In the genomic region with DNA sequence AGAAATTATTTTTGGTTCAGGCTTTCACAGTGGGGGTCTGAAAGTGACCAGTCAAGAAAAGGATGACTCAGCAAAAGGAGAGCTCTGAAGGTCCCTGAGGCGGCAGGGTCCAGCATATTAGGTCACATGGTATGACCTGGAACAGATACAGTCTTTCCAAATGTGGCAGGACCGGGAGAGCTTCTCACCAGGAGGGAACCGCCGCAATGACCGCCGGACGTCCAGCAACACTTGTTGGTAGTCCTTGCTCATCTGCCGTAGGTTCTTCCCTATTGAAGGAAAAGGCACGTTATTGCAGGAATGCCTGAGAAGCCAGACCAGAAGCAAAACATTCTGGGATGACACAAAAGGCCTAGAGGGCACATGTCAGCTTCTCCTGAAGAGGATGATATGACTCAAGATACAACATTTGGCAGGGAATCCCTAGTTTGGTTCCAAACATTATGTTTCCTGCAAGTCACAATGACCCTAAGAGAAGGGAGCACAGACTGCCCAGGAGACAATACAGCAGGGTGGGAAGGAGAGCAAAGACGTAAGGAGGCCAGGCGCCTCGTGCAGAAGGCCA, we compare ENCODE assay signal across 12 cellular contexts. TPM values are rescaled to one million over a fixed set of nuclear protein-coding genes. Genes with fewer than 3 reads are reported as not detected.
DNase-seq lines count a peak whose midpoint lies in the region; ATAC-seq, FAIRE-seq and TF ChIP-seq lines count a peak whose summit lies in the region.
"Had no signal": no experiment of that assay in that cellular context is flagged by ENCODE, and none has a peak within 500 bp of the region (broad histone marks: within the 10 kb centered on the region; RNA-seq: fewer than 3 reads in every experiment).

No MANE protein-coding gene starts in this region.

- no peak for TF ChIP-seq CTCF in bronchial epithelial cell (IDR thresholded peaks at IDR 0.05; ENCODE audit: insufficient read depth, low read length, severe bottlenecking)

- no peak overlapping the region for H3K4me3 ChIP-seq in bronchial epithelial cell (ENCODE audit: low read depth, low read length)
- H3K4me3 ChIP-seq: mucosa of descending colon, skin epidermis had no signal

- intact Hi-C loops in left cardiac atrium (cut with DNase I): no loop called here

- peaks cover 21% of the 10 kb centered on the region for H3K36me3 ChIP-seq in bronchial epithelial cell (ENCODE audit: control insufficient read depth, insufficient read depth, low read length)

- peak; percentile 62 for DNase-seq in LHCN-M2 (ENCODE audit: low read depth)
- peak; percentile 10 for DNase-seq in bronchial epithelial cell (ENCODE audit: low read depth)
- no peak for DNase-seq in left cardiac atrium
- DNase-seq in smooth muscle cell of the brain vasculature (ENCODE audit: low read depth, low spot score): peak; percentile 43
- no peak for DNase-seq in COLO668 (lab: John Stamatoyannopoulos, UW; ENCODE audit: unreplicated experiment)
- DNase-seq in NCI-H187 (lab: John Stamatoyannopoulos, UW): no peak
- no peak for DNase-seq in NK-92 (lab: John Stamatoyannopoulos, UW; ENCODE audit: unreplicated experiment)
- DNase-seq: hippocampal formation, mucosa of descending colon, NCI-H2081 had no signal

- H3K27me3 ChIP-seq in bronchial epithelial cell (ENCODE audit: control insufficient read depth, insufficient read depth, low read length): no peaks in the 10 kb centered on the region

- no peak for FAIRE-seq in bronchial epithelial cell (lab: Jason Lieb, UNC)

- ATAC-seq in left cardiac atrium (peak; percentile 52 to 58), HG03439 (IDR thresholded peaks at IDR 0.05; ENCODE audit: unreplicated experiment) (no peak)
- ATAC-seq: mucosa of descending colon had no signal

RNA-seq across cellular contexts. Expression of a gene that starts 17.4 kb away (rescaled TPM):
- 30.0 and 34.6 TPM in 2 replicates for total RNA-seq in LHCN-M2 (2014; rRNA removed)
- polyA plus RNA-seq in LHCN-M2 (2012): 26.7 TPM
- total RNA-seq in bronchial epithelial cell: 30.0 and 35.8 TPM in 2 replicates
- total RNA-seq in left cardiac atrium: 10 to 100 TPM; 23.7 to 24.3 TPM

RNA-seq across cellular contexts. Expression of a gene that starts 36.8 kb away (rescaled TPM):
- total RNA-seq in LHCN-M2 (2014; rRNA removed): 80.2 and 91.0 TPM in 2 replicates
- polyA plus RNA-seq in LHCN-M2 (2012): 75.5 TPM
- total RNA-seq in bronchial epithelial cell: 178 and 202 TPM in 2 replicates
- total RNA-seq in left cardiac atrium: 10 to 100 TPM; 41.6 to 43.5 TPM

Comparison
In these comparisons a context has a peak if more than half of its experiments do, and no peak if none do; other contexts are left out.
1. DNase-seq: peak in LHCN-M2 (single experiment), bronchial epithelial cell (single experiment) and smooth muscle cell of the brain vasculature (single experiment); none in left cardiac atrium (single experiment), COLO668 (single experiment), NCI-H187 (0 of 2) and NK-92 (single experiment).